ENCODE assay signal across 24 cellular contexts in genomic region chr6:84525907-84526306, GRCh38.
"Had no signal": no experiment of that assay in that cellular context is flagged by ENCODE, and none has a peak within 500 bp of the region (broad histone marks: within the 10 kb centered on the region; RNA-seq: fewer than 3 reads in every experiment).

No MANE protein-coding gene starts in this region.

- H3K36me3 Mint-ChIP-seq: natural killer cell, neural progenitor cell had no signal

- H3K27ac Mint-ChIP-seq: dendritic cell treated with granulocyte-macrophage colony-stimulating factor and Interleukin-4, amounts not matched to agents 40 ng/mL and 50 ng/mL, for 4 days; effector memory CD8-positive, alpha-beta T cell; natural killer cell; neural progenitor cell; progenitor cell of endocrine pancreas had no signal

- H3K79me2 ChIP-seq: hepatocyte had no signal

- H3K27me3 ChIP-seq: esophagus muscularis mucosa, hepatocyte, neural progenitor cell, pancreas, right lobe of liver, spleen, stomach, transverse colon had no signal

- H3K27ac ChIP-seq: epithelial cell of prostate, esophagus muscularis mucosa, hepatocyte, neural progenitor cell, pancreas, right lobe of liver, spleen, stomach, thoracic aorta, transverse colon had no signal

- H3K9me3 Mint-ChIP-seq: neural progenitor cell had no signal

- ATAC-seq: effector memory CD8-positive, alpha-beta T cell; left colon; mucosa of descending colon; natural killer cell; pancreas; right lobe of liver had no signal

- H3K4me1 Mint-ChIP-seq: natural killer cell had no signal

- H3K4me3 Mint-ChIP-seq: dendritic cell treated with granulocyte-macrophage colony-stimulating factor and Interleukin-4, amounts not matched to agents 40 ng/mL and 50 ng/mL, for 4 days; effector memory CD8-positive, alpha-beta T cell; natural killer cell; neural progenitor cell had no signal

- H3K9me3 ChIP-seq: esophagus muscularis mucosa, mucosa of descending colon, pancreas, right lobe of liver, spleen, stomach, thoracic aorta, transverse colon had no signal

- H3K27me3 Mint-ChIP-seq: dendritic cell treated with granulocyte-macrophage colony-stimulating factor and Interleukin-4, amounts not matched to agents 40 ng/mL and 50 ng/mL, for 4 days; effector memory CD8-positive, alpha-beta T cell had no signal

- H3K36me3 ChIP-seq: esophagus muscularis mucosa, neural progenitor cell, pancreas, right lobe of liver, spleen, stomach, thoracic aorta, transverse colon had no signal

- DNase-seq: effector memory CD8-positive, alpha-beta T cell; foreskin melanocyte; head of caudate nucleus; kidney; left colon; mucosa of descending colon; natural killer cell; nucleus accumbens; pancreas; right lobe of liver; spleen; stimulated activated CD4-positive, alpha-beta T cell treated with anti-CD3 and anti-CD28 coated beads, Interleukin-2, amount 100 ng/mL, for 24 hours; stimulated activated CD4-positive, alpha-beta T cell treated with anti-CD3 and anti-CD28 coated beads, Interleukin-4, amount 100 ng/mL, for 4 hours; stimulated activated naive CD4-positive, alpha-beta T cell; stomach; substantia nigra; transverse colon had no signal

- H3K4me3 ChIP-seq: esophagus muscularis mucosa, hepatocyte, mucosa of descending colon, neural progenitor cell, pancreas, right lobe of liver, spleen, stomach, thoracic aorta, transverse colon had no signal

- H3K4me2 ChIP-seq: hepatocyte, neural progenitor cell had no signal

- H3K9ac ChIP-seq: neural progenitor cell had no signal

- H3K4me1 ChIP-seq: esophagus muscularis mucosa, neural progenitor cell, pancreas, right lobe of liver, spleen, stomach, transverse colon had no signal

- H2AFZ ChIP-seq: hepatocyte, neural progenitor cell had no signal
